13 cellular contexts compared by ENCODE assay signal in genomic region chr1:39412079-39412478, GRCh38.
DNase-seq lines count a peak whose midpoint lies in the region; ATAC-seq, FAIRE-seq and TF ChIP-seq lines count a peak whose summit lies in the region.
"Had no signal": no experiment of that assay in that cellular context is flagged by ENCODE, and none has a peak within 500 bp of the region (broad histone marks: within the 10 kb centered on the region; RNA-seq: fewer than 3 reads in every experiment).

No MANE protein-coding gene starts in this region.

- intact Hi-C loops in HepG2 (cut with micrococcal nuclease; ENCODE audit: unreplicated experiment) (loop anchor here (5.0 kb wide), 1 partner anchor 125 kb away; no protein-coding TSS in a partner anchor), right lobe of liver (cut with DNase I) (no loop called here), upper lobe of right lung (cut with DNase I) (loop anchor here (10.0 kb wide), 1 partner anchor 47 kb away; no protein-coding TSS in a partner anchor)

- FAIRE-seq in HepG2 (lab: Jason Lieb, UNC), result no peak

- H3K27me3 ChIP-seq in HepG2 (ENCODE audit: control insufficient read depth in 1 of 2, insufficient read depth in 2 of 2, low read length in 2 of 2), result no peaks in the 10 kb centered on the region; a peak in 1 of 5 replicates
- no peaks in the 10 kb centered on the region for H3K27me3 ChIP-seq in right lobe of liver
- H3K27me3 ChIP-seq in mucosa of stomach (ENCODE audit: control insufficient read depth, insufficient read depth, low read length), result no peaks in the 10 kb centered on the region
- no peaks in the 10 kb centered on the region for H3K27me3 ChIP-seq in upper lobe of right lung

- H3K4me3 Mint-ChIP-seq in chondrocyte (ENCODE audit: unreplicated experiment), result peak overlapping the region; percentile 67
- H3K4me3 Mint-ChIP-seq: activated naive CD4-positive, alpha-beta T cell treated with anti-CD3 and anti-CD28 coated beads for 36 hours had no signal

- POLR2A ChIA-PET in HepG2 (lab: Yijun Ruan, JAX), result no interaction called here

- H3K9me3 Mint-ChIP-seq in chondrocyte (ENCODE audit: low read depth), result no peaks in the 10 kb centered on the region
- H3K9me3 Mint-ChIP-seq: activated naive CD4-positive, alpha-beta T cell treated with anti-CD3 and anti-CD28 coated beads for 36 hours had no signal

- H3K9ac ChIP-seq in HepG2 (ENCODE audit: insufficient read depth, low read depth, low read length), result no peak overlapping the region
- peak overlapping the region; percentile 9 for H3K9ac ChIP-seq in mucosa of stomach (ENCODE audit: low read length)

- peaks cover 59% of the 10 kb centered on the region for H3K79me2 ChIP-seq in HepG2 (ENCODE audit: insufficient read depth, low read length)

- H3K4me3 ChIP-seq in HepG2 (replicated peaks in 1 of 3; ENCODE audit: insufficient read depth in 1 of 3, low read depth in 2 of 3, low read length in 3 of 3) (peak overlapping the region in 2 of 3 experiments; percentile 25 to 79; a peak in 1 of 6 replicates), right lobe of liver (no peak overlapping the region), mucosa of stomach (ENCODE audit: low read length) (no peak overlapping the region), upper lobe of right lung (peak overlapping the region; percentile 25)
- H3K4me3 ChIP-seq: prostate gland had no signal

- CTCF ChIA-PET in HepG2 (lab: Yijun Ruan, JAX; ENCODE audit: low intra/inter-chr PET ratio, low total read pairs), result no interaction called here

- peaks cover 29% of the 10 kb centered on the region for H4K20me1 ChIP-seq in HepG2 (ENCODE audit: insufficient read depth, low read length)

- in situ Hi-C loops in HepG2 (cut with HindIII; ENCODE audit: extremely low pct_ligation_motif_present, low pct_unique_long_range_greater_than_20kb), result no loop called here

- peak overlapping the region; percentile 78 for H3K27ac Mint-ChIP-seq in chondrocyte (ENCODE audit: unreplicated experiment)
- H3K27ac Mint-ChIP-seq: activated naive CD4-positive, alpha-beta T cell treated with anti-CD3 and anti-CD28 coated beads for 36 hours had no signal

- H3K36me3 ChIP-seq in HepG2 (replicated peaks in 1 of 2; ENCODE audit: control insufficient read depth in 1 of 2, insufficient read depth in 2 of 2, low read length in 2 of 2) (peaks cover 1 to 13% of the 10 kb centered on the region in 2 experiments; a peak in 2 of 5 replicates), right lobe of liver (peaks cover 0 to 6% (median 0%) of the 10 kb centered on the region in 4 donors), mucosa of stomach (ENCODE audit: control insufficient read depth, insufficient read depth, low read length) (peaks cover 4% of the 10 kb centered on the region), upper lobe of right lung (peaks cover 9% of the 10 kb centered on the region)
- H3K36me3 ChIP-seq: prostate gland had no signal

- H3K4me1 Mint-ChIP-seq in chondrocyte (ENCODE audit: low read depth), result peaks cover 82% of the 10 kb centered on the region

- H2AFZ ChIP-seq in HepG2 (ENCODE audit: low read length), result no peak overlapping the region

- TF ChIP-seq CTCF in HepG2 (CRISPR knock-in tag; IDR thresholded peaks at IDR 0.05) (no peak), right lobe of liver (IDR thresholded peaks at IDR 0.05) (no peak), chondrocyte (IDR thresholded peaks at IDR 0.05) (no peak), upper lobe of right lung (IDR thresholded peaks at IDR 0.05) (no peak)

- H3K36me3 Mint-ChIP-seq in chondrocyte (ENCODE audit: low read depth), result peaks cover 3% of the 10 kb centered on the region

- TF ChIP-seq EP300 in HepG2 (IDR thresholded peaks at IDR 0.05; ENCODE audit: low read depth in 2 of 2, low read length in 2 of 2) (no peak), HepG2 (CRISPR knock-in tag; IDR thresholded peaks at IDR 0.05; ENCODE audit: borderline replicate concordance) (no peak)

- H3K4me1 ChIP-seq in HepG2 (ENCODE audit: insufficient read depth, low read length), result peaks cover 73% of the 10 kb centered on the region
- peaks cover 0 to 33% (median 10%) of the 10 kb centered on the region in 4 donors for H3K4me1 ChIP-seq in right lobe of liver
- peaks cover 22% of the 10 kb centered on the region for H3K4me1 ChIP-seq in mucosa of stomach (ENCODE audit: control insufficient read depth, insufficient read depth, low read length)
- peaks cover 62% of the 10 kb centered on the region for H3K4me1 ChIP-seq in upper lobe of right lung

- no peak for TF ChIP-seq RAD21 in HepG2 (CRISPR knock-in tag; IDR thresholded peaks at IDR 0.05)

- no peaks in the 10 kb centered on the region for H3K9me3 ChIP-seq in HepG2 (ENCODE audit: low read length)
- no peaks in the 10 kb centered on the region for H3K9me3 ChIP-seq in right lobe of liver
- H3K9me3 ChIP-seq in mucosa of stomach (ENCODE audit: control insufficient read depth, low read length), result no peaks in the 10 kb centered on the region
- no peaks in the 10 kb centered on the region for H3K9me3 ChIP-seq in upper lobe of right lung
- H3K9me3 ChIP-seq: prostate gland had no signal

- H3K4me2 ChIP-seq in HepG2 (ENCODE audit: low read depth, low read length), result peak overlapping the region; percentile 82

- ATAC-seq in HepG2 (no peak), right lobe of liver (no peak), upper lobe of right lung (no peak), GM21529 (IDR thresholded peaks at IDR 0.05; ENCODE audit: unreplicated experiment) (no peak)

- DNase-seq in HepG2 (ENCODE audit: low spot score) (no peak), right lobe of liver (no peak), chondrocyte (ENCODE audit: low spot score) (no peak), upper lobe of right lung (no peak), NK-92 (lab: John Stamatoyannopoulos, UW; ENCODE audit: unreplicated experiment) (no peak), hepatic stellate cell (ENCODE audit: low spot score) (no peak)
- DNase-seq: activated naive CD4-positive, alpha-beta T cell treated with anti-CD3 and anti-CD28 coated beads for 36 hours; effector CD4-positive, alpha-beta T cell; H7; NCI-H446 treated with DMSO at 0.1 percent for 48 hours had no signal

- TF ChIP-seq POLR2A in HepG2 (IDR thresholded peaks at IDR 0.05; ENCODE audit: insufficient read depth in 1 of 2, low read depth in 2 of 2, low read length in 2 of 2) (no peak), right lobe of liver (IDR thresholded peaks at IDR 0.05) (no peak)

- H3K27ac ChIP-seq in HepG2 (ENCODE audit: extremely low read length, insufficient read depth, low read length) (no peak overlapping the region), right lobe of liver (no peak overlapping the region), upper lobe of right lung (no peak overlapping the region)

- no TSS peak for BruUV-seq in HepG2 (replicated peaks; lab: Mats Ljungman, UMichigan)

- no peaks in the 10 kb centered on the region for H3K27me3 Mint-ChIP-seq in chondrocyte (ENCODE audit: low read depth)

TF ChIP-seq in HepG2, 621 proteins besides CTCF, POLR2A, EP300 and RAD21:
- TF ChIP-seq MAX (IDR thresholded peaks at IDR 0.05) (no peak), ZNF253 (CRISPR knock-in tag; IDR thresholded peaks at IDR 0.05; ENCODE audit: borderline replicate concordance) (no peak)

Comparison
In these comparisons a context has a peak if more than half of its experiments do, and no peak if none do; other contexts are left out.
1. H3K4me3 ChIP-seq: peak in HepG2 (2 of 3) and upper lobe of right lung (single experiment); none in right lobe of liver (0 of 3) and mucosa of stomach (single experiment).
2. intact Hi-C loops: an anchor here in HepG2 (5.0 kb wide) and upper lobe of right lung (10.0 kb wide); none called in right lobe of liver.